ENCODE assay signal across 9 cellular contexts in genomic region chr15:57133127-57133968, GRCh38.
DNase-seq lines count a peak whose midpoint lies in the region; ATAC-seq and TF ChIP-seq lines count a peak whose summit lies in the region.
"Had no signal": no experiment of that assay in that cellular context is flagged by ENCODE, and none has a peak within 500 bp of the region (broad histone marks: within the 10 kb centered on the region; RNA-seq: fewer than 3 reads in every experiment).

No MANE protein-coding gene starts in this region.

- peak overlapping the region; percentile 40 for H3K4me2 ChIP-seq in GM23338

- TF ChIP-seq CTCF in GM23338 (conservative IDR thresholded peaks at IDR 0.05; ENCODE audit: low read depth in 2 of 2) (no peak; a peak in 1 of 4 replicates), brain (conservative IDR thresholded peaks at IDR 0.05) (no peak)

- H3K9me2 ChIP-seq in GM23338 (ENCODE audit: insufficient read depth): no peaks in the 10 kb centered on the region

- no peaks in the 10 kb centered on the region for H3K27me3 ChIP-seq in GM23338 (ENCODE audit: insufficient read depth)
- H3K27me3 ChIP-seq: left lung had no signal

- H3K36me3 ChIP-seq in GM23338 (ENCODE audit: insufficient read depth): no peaks in the 10 kb centered on the region
- H3K36me3 ChIP-seq: left lung had no signal

- H3K4me3 Mint-ChIP-seq in GM23338 (no peak overlapping the region), brain (peak overlapping the region; percentile 42 to 78 (median 59))

- H4K20me1 ChIP-seq in GM23338 (replicated peaks; ENCODE audit: insufficient read depth): 0 out of 2 replicates have a peak, but pooled peaks cover 4% of the 10 kb centered on the region

- H3K36me3 Mint-ChIP-seq in GM23338 (ENCODE audit: low read depth) (no peaks in the 10 kb centered on the region), brain (peaks cover 15% of the 10 kb centered on the region)

- no peaks in the 10 kb centered on the region for H3F3A ChIP-seq in GM23338 (replicated peaks; ENCODE audit: low read depth)

- H3K9me3 Mint-ChIP-seq in GM23338 (no peaks in the 10 kb centered on the region), brain (peaks cover 0 to 3% (median 0%) of the 10 kb centered on the region in 5 experiments)

- H3K4me1 Mint-ChIP-seq in GM23338: peaks cover 65% of the 10 kb centered on the region
- H3K4me1 Mint-ChIP-seq in brain: peaks cover 81% of the 10 kb centered on the region

- ATAC-seq in GM23338 (peak; percentile 45), left colon (no peak), GM18873 (IDR thresholded peaks at IDR 0.05; ENCODE audit: low FRiP score, unreplicated experiment) (no peak)
- ATAC-seq: left lung had no signal

- peak overlapping the region; percentile 75 for H3K27ac ChIP-seq in GM23338 (ENCODE audit: low read depth)

- H2AFZ ChIP-seq in GM23338: no peak overlapping the region

- DNase-seq in GM23338 (ENCODE audit: low spot score): peak; percentile 48
- peak; percentile 70 for DNase-seq in NCI-H2227 (lab: John Stamatoyannopoulos, UW; ENCODE audit: unreplicated experiment)
- peak in 6 of 10 donors; percentile 37 to 88 (median 63) for DNase-seq in posterior cingulate gyrus
- no peak for DNase-seq in left colon
- no peak for DNase-seq in DMS79 treated with DMSO at 0.1 percent for 48 hours (lab: John Stamatoyannopoulos, UW)
- DNase-seq: amniotic stem cell, left lung had no signal

- H3K27ac Mint-ChIP-seq in GM23338 (peak overlapping the region; percentile 84), brain (peak overlapping the region; percentile 90 to 96 (median 92))

- peaks cover 41% of the 10 kb centered on the region for H3K79me2 ChIP-seq in GM23338 (replicated peaks; ENCODE audit: insufficient read depth)

- intact Hi-C loops in posterior cingulate gyrus (cut with DNase I) (no loop called here), left colon (cut with DNase I, micrococcal nuclease) (loop anchor here in 1 of 2 donors (5.0 kb wide), 1 partner anchor 211 kb away; no protein-coding TSS in a partner anchor)

- H3K27me3 Mint-ChIP-seq in GM23338 (ENCODE audit: insufficient read depth, low read depth, poor library complexity): no peaks in the 10 kb centered on the region
- no peaks in the 10 kb centered on the region for H3K27me3 Mint-ChIP-seq in brain

- H3K4me1 ChIP-seq in GM23338 (ENCODE audit: insufficient read depth): peaks cover 70% of the 10 kb centered on the region

- H3K4me3 ChIP-seq in GM23338: no peak overlapping the region
- H3K4me3 ChIP-seq: left lung had no signal

TF ChIP-seq in GM23338, 12 proteins besides CTCF, POLR2A, EP300 and RAD21 (continues in another document):
- TF ChIP-seq ZNF462 (CRISPR knock-in tag; IDR thresholded peaks at IDR 0.05): no peak
- TF ChIP-seq ZNF331 (CRISPR knock-in tag; IDR thresholded peaks at IDR 0.05; ENCODE audit: low read depth): no peak
- TF ChIP-seq EZH2phosphoT487 (IDR thresholded peaks at IDR 0.05; ENCODE audit: unreplicated experiment): no peak
- TF ChIP-seq ETS1 (IDR thresholded peaks at IDR 0.05): no peak
- no peak for TF ChIP-seq NANOG (IDR thresholded peaks at IDR 0.05; ENCODE audit: borderline replicate concordance)
- TF ChIP-seq CREB1 (CRISPR knock-in tag; IDR thresholded peaks at IDR 0.05; ENCODE audit: low read depth): no peak
- no peak for TF ChIP-seq POLR2AphosphoS5 (IDR thresholded peaks at IDR 0.05; ENCODE audit: low read depth)
- no peak for TF ChIP-seq EZH2 (IDR thresholded peaks at IDR 0.05; ENCODE audit: low read depth, unreplicated experiment)
- no peak for TF ChIP-seq ZNF114 (CRISPR knock-in tag; IDR thresholded peaks at IDR 0.05)
- no peak for TF ChIP-seq JUNB (IDR thresholded peaks at IDR 0.05; ENCODE audit: unreplicated experiment)

Comparison
In these comparisons a context has a peak if more than half of its experiments do, and no peak if none do; other contexts are left out.
1. DNase-seq: peak in GM23338 (single experiment), NCI-H2227 (single experiment) and posterior cingulate gyrus (6 of 10); none in left colon (0 of 2) and DMS79 treated with DMSO at 0.1 percent for 48 hours (single experiment).